2 cellular contexts compared by ENCODE assay signal in the genomic region with DNA sequence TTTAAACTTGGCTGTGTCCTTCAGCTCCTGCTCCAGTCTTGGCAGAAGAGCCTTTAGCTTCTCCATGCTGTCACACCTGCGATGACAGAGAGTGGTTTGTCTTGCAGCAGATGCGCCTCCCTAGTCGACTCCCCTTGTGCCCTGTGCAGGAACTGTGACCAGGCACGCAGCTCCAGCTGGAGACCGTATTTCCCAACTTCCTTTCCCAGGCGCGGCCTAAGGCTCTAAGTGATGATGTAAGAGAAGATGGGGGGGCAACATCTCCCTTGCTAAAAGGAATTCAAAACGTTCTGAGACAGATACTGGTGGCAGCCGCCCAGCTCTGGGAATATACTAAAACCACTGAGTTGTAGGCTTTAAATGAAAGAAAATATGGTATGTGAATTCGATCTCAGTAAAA.
TF ChIP-seq lines count a peak whose summit lies in the region.

No MANE protein-coding gene starts in this region.

TF ChIP-seq in IMR-90, 13 proteins besides CTCF, POLR2A, EP300 and RAD21:
- TF ChIP-seq CEBPB (IDR thresholded peaks at IDR 0.05; ENCODE audit: low read depth, low read length) (peak; percentile 93), CHD1 (IDR thresholded peaks at IDR 0.05; ENCODE audit: low read depth, low read length) (no peak), MAZ (IDR thresholded peaks at IDR 0.05; ENCODE audit: borderline replicate concordance, low read depth, low read length) (peak; percentile 53; the same call in 1 of the 2 replicates)

TF ChIP-seq in WTC11, 78 proteins besides CTCF, POLR2A, EP300 and RAD21:
- TF ChIP-seq EMX1 (CRISPR knock-in tag; IDR thresholded peaks at IDR 0.05) (no peak), TP53 (CRISPR knock-in tag; IDR thresholded peaks at IDR 0.05) (no peak), NR2C2 (CRISPR knock-in tag; IDR thresholded peaks at IDR 0.05) (no peak), PRDM15 (CRISPR knock-in tag; IDR thresholded peaks at IDR 0.05) (no peak), ESRRA (CRISPR knock-in tag; IDR thresholded peaks at IDR 0.05; ENCODE audit: borderline replicate concordance) (no peak), MAX (CRISPR knock-in tag; IDR thresholded peaks at IDR 0.05) (no peak), ZBTB43 (CRISPR knock-in tag; IDR thresholded peaks at IDR 0.05) (no peak), ZBTB21 (CRISPR knock-in tag; IDR thresholded peaks at IDR 0.05; ENCODE audit: borderline replicate concordance) (no peak), ZNF671 (CRISPR knock-in tag; IDR thresholded peaks at IDR 0.05) (no peak), ZNF416 (CRISPR knock-in tag; IDR thresholded peaks at IDR 0.05) (no peak), JAZF1 (CRISPR knock-in tag; IDR thresholded peaks at IDR 0.05) (no peak), ZNF263 (CRISPR knock-in tag; IDR thresholded peaks at IDR 0.05; ENCODE audit: low read depth) (no peak), ZNF396 (CRISPR knock-in tag; IDR thresholded peaks at IDR 0.05; ENCODE audit: borderline replicate concordance) (no peak), SMAD3 (CRISPR knock-in tag; IDR thresholded peaks at IDR 0.05; ENCODE audit: borderline replicate concordance) (no peak)
- TF ChIP-seq, protein P1, sequence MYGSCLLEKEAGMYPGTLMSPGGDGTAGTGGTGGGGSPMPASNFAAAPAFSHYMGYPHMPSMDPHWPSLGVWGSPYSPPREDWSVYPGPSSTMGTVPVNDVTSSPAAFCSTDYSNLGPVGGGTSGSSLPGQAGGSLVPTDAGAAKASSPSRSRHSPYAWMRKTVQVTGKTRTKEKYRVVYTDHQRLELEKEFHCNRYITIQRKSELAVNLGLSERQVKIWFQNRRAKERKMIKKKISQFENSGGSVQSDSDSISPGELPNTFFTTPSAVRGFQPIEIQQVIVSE (CRISPR knock-in tag; IDR thresholded peaks at IDR 0.05; ENCODE audit: borderline replicate concordance): no peak
- TF ChIP-seq, protein P2, sequence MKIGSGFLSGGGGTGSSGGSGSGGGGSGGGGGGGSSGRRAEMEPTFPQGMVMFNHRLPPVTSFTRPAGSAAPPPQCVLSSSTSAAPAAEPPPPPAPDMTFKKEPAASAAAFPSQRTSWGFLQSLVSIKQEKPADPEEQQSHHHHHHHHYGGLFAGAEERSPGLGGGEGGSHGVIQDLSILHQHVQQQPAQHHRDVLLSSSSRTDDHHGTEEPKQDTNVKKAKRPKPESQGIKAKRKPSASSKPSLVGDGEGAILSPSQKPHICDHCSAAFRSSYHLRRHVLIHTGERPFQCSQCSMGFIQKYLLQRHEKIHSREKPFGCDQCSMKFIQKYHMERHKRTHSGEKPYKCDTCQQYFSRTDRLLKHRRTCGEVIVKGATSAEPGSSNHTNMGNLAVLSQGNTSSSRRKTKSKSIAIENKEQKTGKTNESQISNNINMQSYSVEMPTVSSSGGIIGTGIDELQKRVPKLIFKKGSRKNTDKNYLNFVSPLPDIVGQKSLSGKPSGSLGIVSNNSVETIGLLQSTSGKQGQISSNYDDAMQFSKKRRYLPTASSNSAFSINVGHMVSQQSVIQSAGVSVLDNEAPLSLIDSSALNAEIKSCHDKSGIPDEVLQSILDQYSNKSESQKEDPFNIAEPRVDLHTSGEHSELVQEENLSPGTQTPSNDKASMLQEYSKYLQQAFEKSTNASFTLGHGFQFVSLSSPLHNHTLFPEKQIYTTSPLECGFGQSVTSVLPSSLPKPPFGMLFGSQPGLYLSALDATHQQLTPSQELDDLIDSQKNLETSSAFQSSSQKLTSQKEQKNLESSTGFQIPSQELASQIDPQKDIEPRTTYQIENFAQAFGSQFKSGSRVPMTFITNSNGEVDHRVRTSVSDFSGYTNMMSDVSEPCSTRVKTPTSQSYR (CRISPR knock-in tag; IDR thresholded peaks at IDR 0.05): no peak
